In genomic region chr16:55842369-55843104, GRCh38 we compare ENCODE assay signal across 8 cellular contexts. TPM values are rescaled to one million over a fixed set of nuclear protein-coding genes. Genes with fewer than 3 reads are reported as not detected.
DNase-seq lines count a peak whose midpoint lies in the region; ATAC-seq and TF ChIP-seq lines count a peak whose summit lies in the region.

No MANE protein-coding gene starts in this region.

- no peaks in the 10 kb centered on the region for H3K36me3 ChIP-seq in SJCRH30
- H3K36me3 ChIP-seq in naive thymus-derived CD4-positive, alpha-beta T cell (ENCODE audit: control insufficient read depth in 2 of 3, insufficient read depth in 3 of 3, low read length in 3 of 3): no peaks in the 10 kb centered on the region

- no peak overlapping the region for H3K4me3 Mint-ChIP-seq in naive thymus-derived CD4-positive, alpha-beta T cell
- H3K4me3 Mint-ChIP-seq in activated T-helper 1 cell treated with anti-CD3 and anti-CD28 coated beads, Interleukin-12 subunit alpha, Interleukin-12 subunit beta, Interleukin-2, Interleukin-4 antibody, amounts not matched to agents 30 ng/mL and 10 ng/mL and 1 ng/mL, durations not matched to agents 14 hours and 24 hours and 36 hours: no peak overlapping the region

- H3K27me3 ChIP-seq in SJCRH30: peaks cover 27% of the 10 kb centered on the region
- H3K27me3 ChIP-seq in naive thymus-derived CD4-positive, alpha-beta T cell (ENCODE audit: control insufficient read depth in 2 of 2, insufficient read depth in 2 of 2, low read length in 2 of 2): no peaks in the 10 kb centered on the region

- peak; percentile 82 for TF ChIP-seq CTCF in 22Rv1 (IDR thresholded peaks at IDR 0.05)
- TF ChIP-seq CTCF in epithelial cell of proximal tubule (conservative IDR thresholded peaks at IDR 0.05; ENCODE audit: low read depth, low read length): peak; percentile 75

- no peaks in the 10 kb centered on the region for H3K36me3 Mint-ChIP-seq in naive thymus-derived CD4-positive, alpha-beta T cell
- H3K36me3 Mint-ChIP-seq in activated T-helper 1 cell treated with anti-CD3 and anti-CD28 coated beads, Interleukin-12 subunit alpha, Interleukin-12 subunit beta, Interleukin-2, Interleukin-4 antibody, amounts not matched to agents 30 ng/mL and 10 ng/mL and 1 ng/mL, durations not matched to agents 14 hours and 24 hours and 36 hours (ENCODE audit: low read depth): no peaks in the 10 kb centered on the region

- H3K27ac Mint-ChIP-seq in naive thymus-derived CD4-positive, alpha-beta T cell: no peak overlapping the region
- H3K27ac Mint-ChIP-seq in activated T-helper 1 cell treated with anti-CD3 and anti-CD28 coated beads, Interleukin-12 subunit alpha, Interleukin-12 subunit beta, Interleukin-2, Interleukin-4 antibody, amounts not matched to agents 30 ng/mL and 10 ng/mL and 1 ng/mL, durations not matched to agents 14 hours and 24 hours and 36 hours: no peak overlapping the region

- H3K9me3 ChIP-seq in SJCRH30 (replicated peaks): no peaks in the 10 kb centered on the region
- no peaks in the 10 kb centered on the region for H3K9me3 ChIP-seq in naive thymus-derived CD4-positive, alpha-beta T cell (ENCODE audit: control insufficient read depth in 2 of 3, low read length in 3 of 3)

- H3K4me3 ChIP-seq in SJCRH30 (no peak overlapping the region), epithelial cell of proximal tubule (ENCODE audit: low read depth, low read length) (no peak overlapping the region)
- H3K4me3 ChIP-seq in naive thymus-derived CD4-positive, alpha-beta T cell (ENCODE audit: low read length): no peak overlapping the region

- DNase-seq in DMS79 (lab: John Stamatoyannopoulos, UW): peak; percentile 3
- DNase-seq in HuH-7.5 (ENCODE audit: low spot score): peak; percentile 32
- DNase-seq in SJCRH30: peak; percentile 18 to 73
- DNase-seq in epithelial cell of proximal tubule (ENCODE audit: low read depth): no peak
- peak in 5 of 9 donors; percentile 3 to 17 (median 9) for DNase-seq in naive thymus-derived CD4-positive, alpha-beta T cell
- no peak for DNase-seq in activated T-helper 1 cell treated with anti-CD3 and anti-CD28 coated beads, Interleukin-12 subunit alpha, Interleukin-12 subunit beta, Interleukin-2, Interleukin-4 antibody, amounts not matched to agents 30 ng/mL and 10 ng/mL and 1 ng/mL, durations not matched to agents 14 hours and 24 hours and 36 hours (ENCODE audit: low spot score)

- CTCF ChIA-PET in naive thymus-derived CD4-positive, alpha-beta T cell (lab: Charles Lee): interaction anchor here (0.6 kb wide), 1 partner anchor 860 kb away, joined by 3 read pairs; no protein-coding TSS in a partner anchor

- ATAC-seq in naive thymus-derived CD4-positive, alpha-beta T cell: peak; percentile 62
- ATAC-seq in GM19395 (IDR thresholded peaks at IDR 0.05; ENCODE audit: unreplicated experiment): no peak

- peaks cover 11 to 46% (median 25%) of the 10 kb centered on the region in 5 donors for H3K27me3 Mint-ChIP-seq in naive thymus-derived CD4-positive, alpha-beta T cell
- H3K27me3 Mint-ChIP-seq in activated T-helper 1 cell treated with anti-CD3 and anti-CD28 coated beads, Interleukin-12 subunit alpha, Interleukin-12 subunit beta, Interleukin-2, Interleukin-4 antibody, amounts not matched to agents 30 ng/mL and 10 ng/mL and 1 ng/mL, durations not matched to agents 14 hours and 24 hours and 36 hours (ENCODE audit: insufficient read depth): peaks cover 7% of the 10 kb centered on the region

- no peaks in the 10 kb centered on the region for H3K4me1 ChIP-seq in SJCRH30
- no peaks in the 10 kb centered on the region for H3K4me1 ChIP-seq in naive thymus-derived CD4-positive, alpha-beta T cell (ENCODE audit: control insufficient read depth in 2 of 2, insufficient read depth in 2 of 2, low read length in 2 of 2)

- peaks cover 0 to 1% (median 0%) of the 10 kb centered on the region in 11 donors for H3K9me3 Mint-ChIP-seq in naive thymus-derived CD4-positive, alpha-beta T cell
- H3K9me3 Mint-ChIP-seq in activated T-helper 1 cell treated with anti-CD3 and anti-CD28 coated beads, Interleukin-12 subunit alpha, Interleukin-12 subunit beta, Interleukin-2, Interleukin-4 antibody, amounts not matched to agents 30 ng/mL and 10 ng/mL and 1 ng/mL, durations not matched to agents 14 hours and 24 hours and 36 hours: no peaks in the 10 kb centered on the region

- intact Hi-C loops in naive thymus-derived CD4-positive, alpha-beta T cell (cut with micrococcal nuclease): loop anchor here (1.0 to 5.0 kb wide), 4 partner anchors 130 to 1950 kb away; no protein-coding TSS in a partner anchor
- intact Hi-C loops in activated T-helper 1 cell treated with anti-CD3 and anti-CD28 coated beads, Interleukin-12 subunit alpha, Interleukin-12 subunit beta, Interleukin-2, Interleukin-4 antibody, amounts not matched to agents 30 ng/mL and 10 ng/mL and 1 ng/mL, durations not matched to agents 14 hours and 24 hours and 36 hours (cut with micrococcal nuclease): loop anchor here (1.0 to 10.0 kb wide), 4 partner anchors 130 to 475 kb away; no protein-coding TSS in a partner anchor

- no peak overlapping the region for H3K27ac ChIP-seq in 22Rv1
- no peak overlapping the region for H3K27ac ChIP-seq in SJCRH30
- no peak overlapping the region for H3K27ac ChIP-seq in naive thymus-derived CD4-positive, alpha-beta T cell (ENCODE audit: low read depth, low read length)

- H3K4me1 Mint-ChIP-seq in naive thymus-derived CD4-positive, alpha-beta T cell: peaks cover 0 to 1% (median 0%) of the 10 kb centered on the region in 7 donors
- H3K4me1 Mint-ChIP-seq in activated T-helper 1 cell treated with anti-CD3 and anti-CD28 coated beads, Interleukin-12 subunit alpha, Interleukin-12 subunit beta, Interleukin-2, Interleukin-4 antibody, amounts not matched to agents 30 ng/mL and 10 ng/mL and 1 ng/mL, durations not matched to agents 14 hours and 24 hours and 36 hours (ENCODE audit: low read depth): no peaks in the 10 kb centered on the region

- POLR2A ChIA-PET in naive thymus-derived CD4-positive, alpha-beta T cell (lab: Charles Lee): no interaction called here

RNA-seq across cellular contexts. Expression of gene CES1, which starts 9.6 kb away (rescaled TPM):
- total RNA-seq in SJCRH30 (2014; rRNA removed; shearing (Covaris generic)): not detected in 2 replicates
- total RNA-seq in epithelial cell of proximal tubule: not detected in 2 replicates
- total RNA-seq in naive thymus-derived CD4-positive, alpha-beta T cell: 10 to 100 TPM in 1 of 5 experiments, 1 to 10 TPM in 1, under 1 TPM in 2, not detected in 1; 0.32 to 11.6 (median 1.1) TPM
- not detected for polyA plus RNA-seq in naive thymus-derived CD4-positive, alpha-beta T cell
- total RNA-seq in activated T-helper 1 cell treated with anti-CD3 and anti-CD28 coated beads, Interleukin-12 subunit alpha, Interleukin-12 subunit beta, Interleukin-2, Interleukin-4 antibody, amounts not matched to agents 30 ng/mL and 10 ng/mL and 1 ng/mL, durations not matched to agents 14 hours and 24 hours and 36 hours: not detected in 2 replicates

RNA-seq across cellular contexts. Expression of gene CES5A, which starts 32.6 kb away (rescaled TPM):
- total RNA-seq in SJCRH30 (2014; rRNA removed; shearing (Covaris generic)): not detected in 2 replicates
- not detected in 2 replicates for total RNA-seq in epithelial cell of proximal tubule
- total RNA-seq in naive thymus-derived CD4-positive, alpha-beta T cell: not detected
- not detected for polyA plus RNA-seq in naive thymus-derived CD4-positive, alpha-beta T cell
- not detected in 2 replicates for total RNA-seq in activated T-helper 1 cell treated with anti-CD3 and anti-CD28 coated beads, Interleukin-12 subunit alpha, Interleukin-12 subunit beta, Interleukin-2, Interleukin-4 antibody, amounts not matched to agents 30 ng/mL and 10 ng/mL and 1 ng/mL, durations not matched to agents 14 hours and 24 hours and 36 hours

Comparison
In these comparisons a context has a peak if more than half of its experiments do, and no peak if none do; other contexts are left out.
1. DNase-seq: peak in DMS79 (single experiment), HuH-7.5 (single experiment), SJCRH30 (2 of 2) and naive thymus-derived CD4-positive, alpha-beta T cell (5 of 9); none in epithelial cell of proximal tubule (single experiment) and activated T-helper 1 cell treated with anti-CD3 and anti-CD28 coated beads, Interleukin-12 subunit alpha, Interleukin-12 subunit beta, Interleukin-2, Interleukin-4 antibody, amounts not matched to agents 30 ng/mL and 10 ng/mL and 1 ng/mL, durations not matched to agents 14 hours and 24 hours and 36 hours (single experiment).